ENCODE assay signal across 7 cellular contexts in the genomic region with DNA sequence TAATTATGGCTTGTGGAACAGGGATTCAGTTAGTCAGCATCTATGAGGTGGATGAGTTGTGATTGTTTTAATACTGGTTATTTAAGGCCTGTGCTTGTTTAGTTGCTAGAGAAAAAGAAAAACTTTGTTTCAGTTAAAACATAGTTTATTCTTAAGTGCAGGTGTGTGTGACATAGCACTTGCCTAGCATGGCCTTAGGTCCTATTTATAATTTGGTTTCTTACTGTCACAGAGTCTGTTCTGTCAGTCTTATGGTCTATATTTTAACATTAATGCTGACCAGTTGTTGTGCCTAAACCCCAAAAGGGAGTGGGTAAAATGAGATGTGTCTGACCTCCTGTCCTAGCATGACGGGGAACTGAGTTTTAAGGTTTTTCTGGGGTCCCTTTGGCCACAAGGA.
"Had no signal": no experiment of that assay in that cellular context is flagged by ENCODE, and none has a peak within 500 bp of the region (broad histone marks: within the 10 kb centered on the region; RNA-seq: fewer than 3 reads in every experiment).

No MANE protein-coding gene starts in this region.

- ATAC-seq: HepG2, K562 had no signal

- H3K27ac ChIP-seq: HL-60, KMS-11 had no signal

- H3K4me3 ChIP-seq: K562 had no signal

- H3K9ac ChIP-seq: KMS-11 had no signal

- H3K4me2 ChIP-seq: KMS-11 had no signal

- DNase-seq: IMR-90, KBM-7, KG1 had no signal
